1 cellular context compared by ENCODE assay signal in the genomic region with DNA sequence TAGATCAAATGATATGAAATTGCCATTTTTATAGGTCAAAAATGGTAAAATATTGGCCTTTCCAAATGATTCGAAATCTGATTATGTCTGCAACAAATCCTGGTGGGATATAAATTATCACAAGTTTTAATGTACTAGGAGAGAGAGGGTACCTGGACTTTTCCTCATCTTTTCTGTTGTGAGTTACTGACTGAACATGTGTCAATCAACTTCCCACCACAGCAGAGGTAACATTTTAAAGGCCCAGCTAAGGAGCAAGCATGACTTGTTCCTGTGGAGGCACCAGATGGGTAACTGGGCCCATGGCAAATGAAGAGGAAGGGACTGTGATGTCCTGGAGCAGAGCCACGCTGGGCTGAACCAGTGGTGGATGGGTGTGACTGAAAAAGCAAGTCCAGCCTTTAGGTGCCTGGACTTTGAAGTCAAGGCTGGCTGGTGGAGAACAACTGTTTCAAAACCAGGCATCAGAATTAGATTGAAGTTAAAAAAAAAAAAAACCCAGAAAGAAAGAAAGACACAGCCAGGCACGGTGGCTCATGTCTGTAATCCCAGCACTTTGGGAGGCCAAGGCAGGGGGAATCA.
A peak's percentile ranks its signal among the peaks of the same experiment; 100 is the strongest.
TF ChIP-seq lines count a peak whose summit lies in the region.

No MANE protein-coding gene starts in this region.

TF ChIP-seq in GM12878, 131 proteins besides CTCF, POLR2A, EP300 and RAD21:
- TF ChIP-seq, protein P1, sequence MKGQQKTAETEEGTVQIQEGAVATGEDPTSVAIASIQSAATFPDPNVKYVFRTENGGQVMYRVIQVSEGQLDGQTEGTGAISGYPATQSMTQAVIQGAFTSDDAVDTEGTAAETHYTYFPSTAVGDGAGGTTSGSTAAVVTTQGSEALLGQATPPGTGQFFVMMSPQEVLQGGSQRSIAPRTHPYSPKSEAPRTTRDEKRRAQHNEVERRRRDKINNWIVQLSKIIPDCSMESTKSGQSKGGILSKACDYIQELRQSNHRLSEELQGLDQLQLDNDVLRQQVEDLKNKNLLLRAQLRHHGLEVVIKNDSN (IDR thresholded peaks at IDR 0.05; ENCODE audit: borderline replicate concordance, extremely low read length, insufficient read depth, low read depth, low read length) = no peak
- TF ChIP-seq, protein P2, sequence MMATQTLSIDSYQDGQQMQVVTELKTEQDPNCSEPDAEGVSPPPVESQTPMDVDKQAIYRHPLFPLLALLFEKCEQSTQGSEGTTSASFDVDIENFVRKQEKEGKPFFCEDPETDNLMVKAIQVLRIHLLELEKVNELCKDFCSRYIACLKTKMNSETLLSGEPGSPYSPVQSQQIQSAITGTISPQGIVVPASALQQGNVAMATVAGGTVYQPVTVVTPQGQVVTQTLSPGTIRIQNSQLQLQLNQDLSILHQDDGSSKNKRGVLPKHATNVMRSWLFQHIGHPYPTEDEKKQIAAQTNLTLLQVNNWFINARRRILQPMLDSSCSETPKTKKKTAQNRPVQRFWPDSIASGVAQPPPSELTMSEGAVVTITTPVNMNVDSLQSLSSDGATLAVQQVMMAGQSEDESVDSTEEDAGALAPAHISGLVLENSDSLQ (IDR thresholded peaks at IDR 0.05) = peak; percentile 71
- TF ChIP-seq HDGF (IDR thresholded peaks at IDR 0.05) = 0 out of 2 replicates have a peak, but pooled peaks have one; percentile 42
- no peak for TF ChIP-seq ETV6 (conservative IDR thresholded peaks at IDR 0.05 in 1 of 2, IDR thresholded peaks at IDR 0.05 in 1 of 2; ENCODE audit: borderline replicate concordance in 1 of 2, low read depth in 1 of 2)
